Comparison of ENCODE assay signal across 12 cellular contexts in the genomic region with DNA sequence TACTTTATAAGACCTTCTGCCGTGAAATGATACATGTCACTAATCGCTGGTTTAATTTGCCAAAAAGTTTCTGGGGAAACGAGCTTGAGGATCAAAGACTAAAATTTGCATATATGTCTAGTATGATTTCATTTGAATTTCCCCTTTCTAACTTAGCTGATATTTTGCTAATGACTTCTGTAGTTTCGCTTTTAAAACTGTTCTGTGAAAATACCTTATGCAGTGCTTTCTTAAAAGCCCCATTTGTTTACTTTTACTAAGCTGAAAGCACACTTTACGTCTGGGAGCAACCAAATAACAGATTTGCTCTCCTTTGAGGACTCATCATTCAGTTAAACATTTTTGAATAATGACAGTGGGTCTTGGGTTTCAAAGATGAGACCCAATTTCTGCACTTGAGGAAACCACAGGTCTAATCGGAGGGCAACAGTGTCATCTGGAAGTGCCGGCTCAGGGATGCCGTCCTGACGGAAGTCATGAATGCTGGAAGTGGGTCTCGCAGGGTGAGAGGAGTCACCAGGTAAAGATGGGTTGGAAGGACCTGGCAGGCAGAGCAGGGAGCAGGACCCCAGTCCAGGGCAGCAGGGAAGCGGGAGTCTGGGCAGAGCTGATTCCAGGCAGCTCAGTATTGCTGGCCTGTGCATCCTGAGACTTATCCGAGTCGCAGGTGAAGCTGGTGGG. TPM values are rescaled to one million over a fixed set of nuclear protein-coding genes. Genes with fewer than 3 reads are reported as not detected.
DNase-seq lines count a peak whose midpoint lies in the region; ATAC-seq and TF ChIP-seq lines count a peak whose summit lies in the region.
"Had no signal": no experiment of that assay in that cellular context is flagged by ENCODE, and none has a peak within 500 bp of the region (broad histone marks: within the 10 kb centered on the region; RNA-seq: fewer than 3 reads in every experiment).

No MANE protein-coding gene starts in this region.

- TF ChIP-seq POLR2A in right lobe of liver (IDR thresholded peaks at IDR 0.05) = no peak

- intact Hi-C loops in right lobe of liver (cut with DNase I) = no loop called here

- no peak for TF ChIP-seq CTCF in right lobe of liver (IDR thresholded peaks at IDR 0.05)

- DNase-seq in right lobe of liver (no peak), NCI-H510A treated with DMSO at 0.1 percent for 48 hours (lab: John Stamatoyannopoulos, UW) (no peak), DMS53 treated with DMSO at 0.1 percent for 48 hours (lab: John Stamatoyannopoulos, UW; ENCODE audit: unreplicated experiment) (no peak), SK-N-DZ (ENCODE audit: low spot score) (no peak)
- no peak for DNase-seq in effector CD8-positive, alpha-beta T cell (lab: John Stamatoyannopoulos, UW)
- DNase-seq: tibial artery had no signal

- peak; percentile 48 for ATAC-seq in GM19455 (IDR thresholded peaks at IDR 0.05; ENCODE audit: unreplicated experiment)
- ATAC-seq in HG03469 (IDR thresholded peaks at IDR 0.05; ENCODE audit: unreplicated experiment) = peak; percentile 28
- ATAC-seq in right lobe of liver = peak in 1 of 4 donors; percentile 2

- H3K4me3 ChIP-seq in GM08714 (ENCODE audit: low read length) (peak overlapping the region; percentile 63), right lobe of liver (no peak overlapping the region)
- H3K4me3 ChIP-seq: tibial artery had no signal

- H3K27ac ChIP-seq in right lobe of liver = peak overlapping the region; percentile 68 to 87 (median 75)
- H3K27ac ChIP-seq: parathyroid adenoma, tibial artery had no signal

- no peaks in the 10 kb centered on the region for H3K27me3 ChIP-seq in right lobe of liver
- H3K27me3 ChIP-seq: tibial artery had no signal

- H3K4me1 ChIP-seq in right lobe of liver = peaks cover 0 to 70% (median 23%) of the 10 kb centered on the region in 4 donors
- H3K4me1 ChIP-seq: tibial artery had no signal

- no peaks in the 10 kb centered on the region for H3K9me3 ChIP-seq in right lobe of liver
- H3K9me3 ChIP-seq: tibial artery had no signal

- no peaks in the 10 kb centered on the region for H3K36me3 ChIP-seq in right lobe of liver
- H3K36me3 ChIP-seq: tibial artery had no signal

- 51% methylated on average over 12 of the region's 13 CpGs for WGBS in right lobe of liver (ENCODE audit: insufficient coverage, low coverage, low lambda C conversion rate, missing lambda C conversion rate)

RNA-seq across cellular contexts. Expression of a gene that starts 33.2 kb away (rescaled TPM):
- total RNA-seq in right lobe of liver = 10 to 100 TPM in 5 of 6 experiments, 1 to 10 TPM in 1; 8.7 to 20.3 (median 11.8) TPM
- polyA plus RNA-seq in SK-N-DZ (2014; cell fraction: cytosol; rRNA removed) = 0.07 TPM in 1 of 2 replicates, not detected in the other
- polyA plus RNA-seq in SK-N-DZ (2014; cell fraction: nucleus; rRNA removed) = not detected in 2 replicates
- total RNA-seq: G401, M059J had no signal
